ENCODE assay signal across 15 cellular contexts in genomic region chr5:174533127-174533453, GRCh38.
DNase-seq lines count a peak whose midpoint lies in the region; ATAC-seq and TF ChIP-seq lines count a peak whose summit lies in the region.
"Had no signal": no experiment of that assay in that cellular context is flagged by ENCODE, and none has a peak within 500 bp of the region (broad histone marks: within the 10 kb centered on the region; RNA-seq: fewer than 3 reads in every experiment).

No MANE protein-coding gene starts in this region.

- H3K27me3 Mint-ChIP-seq in HFFc6 (ENCODE audit: insufficient read depth): no peaks in the 10 kb centered on the region
- peaks cover 11% of the 10 kb centered on the region for H3K27me3 Mint-ChIP-seq in activated CD8-positive, alpha-beta T cell treated with anti-CD3 and anti-CD28 coated beads for 36 hours
- H3K27me3 Mint-ChIP-seq: effector memory CD8-positive, alpha-beta T cell had no signal

- 0% methylated on average over 5 of the region's 5 CpGs for WGBS in smooth muscle cell (ENCODE audit: low lambda C conversion rate)

- no peaks in the 10 kb centered on the region for H3K79me2 ChIP-seq in fibroblast of lung (ENCODE audit: control insufficient read depth, insufficient read depth, low read length)
- no peaks in the 10 kb centered on the region for H3K79me2 ChIP-seq in smooth muscle cell (ENCODE audit: low read depth)

- H3K36me3 ChIP-seq in fibroblast of lung (ENCODE audit: control insufficient read depth, insufficient read depth, low read length) (no peaks in the 10 kb centered on the region), smooth muscle cell (ENCODE audit: low read depth) (no peaks in the 10 kb centered on the region), right atrium auricular region (no peaks in the 10 kb centered on the region)
- H3K36me3 ChIP-seq: lower lobe of right lung had no signal

- no peaks in the 10 kb centered on the region for H3K27me3 ChIP-seq in fibroblast of lung (ENCODE audit: control insufficient read depth, insufficient read depth, low read length)
- no peaks in the 10 kb centered on the region for H3K27me3 ChIP-seq in smooth muscle cell (ENCODE audit: low read depth)
- no peaks in the 10 kb centered on the region for H3K27me3 ChIP-seq in right atrium auricular region
- H3K27me3 ChIP-seq: testis had no signal

- no peak overlapping the region for H2AFZ ChIP-seq in fibroblast of lung (ENCODE audit: low read length)
- H2AFZ ChIP-seq in smooth muscle cell (ENCODE audit: low read depth): no peak overlapping the region

- DNase-seq in HFFc6 (no peak), SW480 (ENCODE audit: low spot score) (peak; percentile 23), fibroblast of lung (ENCODE audit: low read depth in 2 of 2) (no peak), smooth muscle cell (lab: John Stamatoyannopoulos, UW; ENCODE audit: unreplicated experiment) (no peak), right atrium auricular region (ENCODE audit: low spot score) (no peak), retina (no peak)
- no peak for DNase-seq in activated CD8-positive, alpha-beta T cell treated with anti-CD3 and anti-CD28 coated beads for 36 hours
- DNase-seq: DMS 273 treated with DMSO at 0.1 percent for 48 hours; effector memory CD8-positive, alpha-beta T cell; NCI-H2107 had no signal

- TF ChIP-seq CTCF in HFFc6 (IDR thresholded peaks at IDR 0.05): no peak
- TF ChIP-seq CTCF in fibroblast of lung (conservative IDR thresholded peaks at IDR 0.05 in 1 of 2, IDR thresholded peaks at IDR 0.05 in 1 of 2; ENCODE audit: low read depth in 1 of 2, low read length in 2 of 2): no peak
- TF ChIP-seq CTCF in smooth muscle cell (IDR thresholded peaks at IDR 0.05; ENCODE audit: borderline replicate concordance, insufficient read depth, poor library complexity, severe bottlenecking): no peak
- TF ChIP-seq CTCF in right atrium auricular region (IDR thresholded peaks at IDR 0.05): no peak
- TF ChIP-seq CTCF in activated CD8-positive, alpha-beta T cell treated with anti-CD3 and anti-CD28 coated beads for 36 hours (IDR thresholded peaks at IDR 0.05): no peak

- H3K4me1 ChIP-seq in fibroblast of lung (ENCODE audit: control insufficient read depth, extremely low read depth, insufficient read depth, low read length): peaks cover 24% of the 10 kb centered on the region
- peaks cover 49% of the 10 kb centered on the region for H3K4me1 ChIP-seq in smooth muscle cell (ENCODE audit: low read depth)
- H3K4me1 ChIP-seq in right atrium auricular region: peaks cover 0 to 5% of the 10 kb centered on the region in 2 donors
- H3K4me1 ChIP-seq: testis had no signal

- H3K9ac ChIP-seq in fibroblast of lung (ENCODE audit: insufficient read depth, low read length): no peak overlapping the region
- peak overlapping the region; percentile 85 for H3K9ac ChIP-seq in smooth muscle cell (ENCODE audit: low read depth)

- H3K9me3 Mint-ChIP-seq in HFFc6: peaks cover 3% of the 10 kb centered on the region; the same call in 1 of the 2 replicates
- H3K9me3 Mint-ChIP-seq in activated CD8-positive, alpha-beta T cell treated with anti-CD3 and anti-CD28 coated beads for 36 hours: no peaks in the 10 kb centered on the region

- H3K4me2 ChIP-seq in fibroblast of lung (ENCODE audit: extremely low read depth, insufficient read depth, low read length) (peak overlapping the region; percentile 74), smooth muscle cell (peak overlapping the region; percentile 77)

- H3K9me3 ChIP-seq in fibroblast of lung (ENCODE audit: control insufficient read depth, insufficient read depth, low read depth, low read length) (no peaks in the 10 kb centered on the region), smooth muscle cell (replicated peaks; ENCODE audit: low read depth) (no peaks in the 10 kb centered on the region), right atrium auricular region (no peaks in the 10 kb centered on the region)
- H3K9me3 ChIP-seq: lower lobe of right lung, testis had no signal

- H3K4me3 ChIP-seq in fibroblast of lung (replicated peaks in 1 of 4; ENCODE audit: control extremely low read depth in 1 of 4, insufficient read depth in 1 of 4, low read depth in 3 of 4, low read length in 4 of 4) (peak overlapping the region in 1 of 4 experiments; percentile 5), smooth muscle cell (peak overlapping the region; percentile 14), right atrium auricular region (no peak overlapping the region)
- H3K4me3 ChIP-seq: lower lobe of right lung, testis had no signal

- CTCF ChIA-PET in activated CD8-positive, alpha-beta T cell treated with anti-CD3 and anti-CD28 coated beads for 36 hours (lab: Charles Lee): no interaction called here

- intact Hi-C loops in activated CD8-positive, alpha-beta T cell treated with anti-CD3 and anti-CD28 coated beads for 36 hours (cut with micrococcal nuclease): no loop called here

- no peaks in the 10 kb centered on the region for H3K36me3 Mint-ChIP-seq in HFFc6 (ENCODE audit: low read depth)
- H3K36me3 Mint-ChIP-seq in activated CD8-positive, alpha-beta T cell treated with anti-CD3 and anti-CD28 coated beads for 36 hours (ENCODE audit: low read depth): no peaks in the 10 kb centered on the region
- H3K36me3 Mint-ChIP-seq: activated naive CD8-positive, alpha-beta T cell; IgD-negative memory B cell had no signal

- H3K27ac ChIP-seq in fibroblast of lung (ENCODE audit: insufficient read depth, low read length) (peak overlapping the region; percentile 61), smooth muscle cell (ENCODE audit: low read depth) (peak overlapping the region; percentile 96), right atrium auricular region (no peak overlapping the region)
- H3K27ac ChIP-seq: lower lobe of right lung, testis had no signal

- peaks cover 26% of the 10 kb centered on the region for H3K4me1 Mint-ChIP-seq in HFFc6 (ENCODE audit: low read depth)
- no peaks in the 10 kb centered on the region for H3K4me1 Mint-ChIP-seq in activated CD8-positive, alpha-beta T cell treated with anti-CD3 and anti-CD28 coated beads for 36 hours (ENCODE audit: low read depth)
- H3K4me1 Mint-ChIP-seq: IgD-negative memory B cell had no signal

- H3F3A ChIP-seq in smooth muscle cell (ENCODE audit: low read depth): peaks cover 18% of the 10 kb centered on the region

- POLR2A ChIA-PET in activated CD8-positive, alpha-beta T cell treated with anti-CD3 and anti-CD28 coated beads for 36 hours (lab: Charles Lee): no interaction called here

- H3K27ac Mint-ChIP-seq in HFFc6: peak overlapping the region; percentile 63
- no peak overlapping the region for H3K27ac Mint-ChIP-seq in activated CD8-positive, alpha-beta T cell treated with anti-CD3 and anti-CD28 coated beads for 36 hours
- H3K27ac Mint-ChIP-seq: activated naive CD8-positive, alpha-beta T cell; effector memory CD8-positive, alpha-beta T cell; IgD-negative memory B cell had no signal

- peak overlapping the region; percentile 74 for H3K4me3 Mint-ChIP-seq in HFFc6
- H3K4me3 Mint-ChIP-seq in activated CD8-positive, alpha-beta T cell treated with anti-CD3 and anti-CD28 coated beads for 36 hours: no peak overlapping the region
- H3K4me3 Mint-ChIP-seq: activated naive CD8-positive, alpha-beta T cell; effector memory CD8-positive, alpha-beta T cell; IgD-negative memory B cell had no signal

- ATAC-seq in activated CD8-positive, alpha-beta T cell treated with anti-CD3 and anti-CD28 coated beads for 36 hours: no peak
- no peak for ATAC-seq in GM19397 (IDR thresholded peaks at IDR 0.05; ENCODE audit: unreplicated experiment)
- ATAC-seq: effector memory CD8-positive, alpha-beta T cell had no signal

- no peaks in the 10 kb centered on the region for H4K20me1 ChIP-seq in fibroblast of lung (ENCODE audit: control insufficient read depth, extremely low read depth, insufficient read depth, low read length)
- no peaks in the 10 kb centered on the region for H4K20me1 ChIP-seq in smooth muscle cell (ENCODE audit: low read depth)

Comparison
In these comparisons a context has a peak if more than half of its experiments do, and no peak if none do; other contexts are left out.
1. H3K27ac ChIP-seq: peak in fibroblast of lung (single experiment) and smooth muscle cell (single experiment); none in right atrium auricular region (0 of 2).